Comparison of ENCODE assay signal across 25 cellular contexts in the genomic region with DNA sequence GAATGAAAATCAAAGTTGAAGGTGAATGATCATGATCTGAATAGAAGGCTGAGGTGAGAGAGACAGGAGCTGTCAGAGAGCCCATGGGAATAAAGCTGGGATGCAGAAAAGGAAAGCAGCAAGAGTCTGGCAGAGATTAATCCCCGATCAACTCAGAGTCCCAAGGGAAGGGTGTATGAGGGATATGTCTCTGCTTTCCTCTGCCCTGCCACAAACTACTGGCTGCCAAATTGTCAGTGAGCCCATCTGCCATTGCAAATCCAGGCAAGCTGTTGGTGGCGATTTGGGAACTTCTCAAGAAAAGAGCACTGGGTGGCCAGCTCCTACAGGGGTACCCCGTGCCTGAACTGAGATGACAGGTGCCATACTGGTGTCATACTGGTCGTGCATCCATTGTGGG.
"Had no signal": no experiment of that assay in that cellular context is flagged by ENCODE, and none has a peak within 500 bp of the region (broad histone marks: within the 10 kb centered on the region; RNA-seq: fewer than 3 reads in every experiment).

No MANE protein-coding gene starts in this region.

- DNase-seq: activated CD4-positive, alpha-beta T cell treated with anti-CD3 and anti-CD28 coated beads for 4 hours; activated CD4-positive, alpha-beta T cell treated with anti-CD3 and anti-CD28 coated beads, Interleukin-2, amount 50 U/mL, for 48 hours; activated CD8-positive, alpha-beta memory T cell treated with anti-CD3 and anti-CD28 coated beads for 24 hours; activated naive CD4-positive, alpha-beta T cell; anterior cingulate cortex; dermis blood vessel endothelial cell; effector CD4-positive, alpha-beta T cell; esophagus squamous epithelium; foreskin melanocyte; kidney glomerular epithelial cell; lower lobe of right lung; mesenchymal stem cell; occipital lobe; posterior cingulate gyrus; right cardiac atrium; stimulated activated CD4-positive, alpha-beta T cell treated with anti-CD3 and anti-CD28 coated beads, Interleukin-15, amount 100 ng/mL, for 24 hours; stimulated activated naive CD4-positive, alpha-beta T cell; T-helper 9 cell; trophoblast cell; uterus had no signal

- H3K27me3 ChIP-seq: esophagus squamous epithelium, neural progenitor cell, uterus had no signal

- H3K4me1 ChIP-seq: esophagus squamous epithelium, lower lobe of right lung, neural progenitor cell, uterus had no signal

- H3K36me3 ChIP-seq: esophagus squamous epithelium, lower lobe of right lung, neural progenitor cell, thoracic aorta, uterus had no signal

- ATAC-seq: left lobe of liver; naive thymus-derived CD8-positive, alpha-beta T cell; right cardiac atrium had no signal

- H3K4me3 ChIP-seq: esophagus squamous epithelium, lower lobe of right lung, neural progenitor cell, thoracic aorta, uterus had no signal

- H3K27ac ChIP-seq: esophagus squamous epithelium, lower lobe of right lung, neural progenitor cell, thoracic aorta, uterus, VCaP had no signal

- H3K9me3 ChIP-seq: esophagus squamous epithelium, lower lobe of right lung, thoracic aorta, uterus had no signal
